Comparison of ENCODE assay signal across 23 cellular contexts in the genomic region with DNA sequence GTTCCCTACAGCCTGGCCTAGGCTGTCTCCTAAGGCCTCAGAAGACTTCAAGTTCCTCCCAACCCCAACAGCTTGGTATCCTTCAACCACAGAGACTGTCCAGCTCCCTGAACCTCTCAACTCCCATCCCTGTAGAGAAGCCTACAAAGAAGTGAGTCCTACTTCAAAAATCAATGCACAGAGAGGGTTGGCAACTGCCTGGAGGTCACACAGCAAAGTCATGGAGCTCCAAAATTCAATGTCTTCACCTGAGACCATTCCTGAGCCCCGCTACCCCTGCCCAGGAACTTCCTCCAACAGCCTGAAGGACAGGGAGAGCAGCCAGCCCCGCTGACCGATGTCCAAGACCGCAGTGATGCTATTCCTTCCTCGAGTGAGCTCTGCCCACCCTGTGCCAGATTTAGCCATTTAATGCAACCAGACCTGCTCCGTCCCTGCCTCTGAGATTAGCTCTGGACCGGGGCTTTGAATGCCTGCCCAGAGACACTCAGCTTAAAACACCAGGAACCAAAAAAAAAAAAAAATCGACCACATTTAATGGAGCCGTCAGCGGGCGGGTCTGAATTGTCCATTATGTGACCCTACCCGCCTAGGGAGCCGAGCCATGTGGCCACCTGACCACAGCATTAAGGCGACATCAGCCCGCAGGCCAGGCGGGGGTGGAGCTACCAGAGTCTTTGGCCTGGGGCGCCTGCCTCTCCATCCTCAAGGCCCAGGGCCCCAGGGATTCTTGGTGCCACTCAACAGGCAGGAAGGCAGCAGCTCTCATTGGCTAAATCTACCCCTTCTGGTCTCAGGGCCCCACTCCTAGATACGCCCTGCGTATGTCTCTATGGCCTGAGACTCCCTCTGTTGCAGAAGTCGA.
A peak's percentile ranks its signal among the peaks of the same experiment; 100 is the strongest.
DNase-seq lines count a peak whose midpoint lies in the region; ATAC-seq and TF ChIP-seq lines count a peak whose summit lies in the region.
"Had no signal": no experiment of that assay in that cellular context is flagged by ENCODE, and none has a peak within 500 bp of the region (broad histone marks: within the 10 kb centered on the region; RNA-seq: fewer than 3 reads in every experiment).

No MANE protein-coding gene starts in this region.

- ATAC-seq in WTC11, result peak; percentile 67
- ATAC-seq: HCT116, SK-N-SH treated with all-trans-retinoic acid at 6 μM for 48 hours, T-cell had no signal

- no peak for DNase-seq in WTC11 (ENCODE audit: low spot score)
- peak; percentile 43 for DNase-seq in iPS-NIHi11 (ENCODE audit: low spot score)
- peak; percentile 42 for DNase-seq in retina
- DNase-seq in cortex of kidney (lab: John Stamatoyannopoulos, UW), result no peak
- no peak for DNase-seq in NCI-H748 treated with DMSO at 0.1 percent for 48 hours (lab: John Stamatoyannopoulos, UW)
- no peak for DNase-seq in HT-29 (ENCODE audit: low spot score)
- DNase-seq in cerebellar nuclear complex (lab: John Stamatoyannopoulos, UW), result no peak
- DNase-seq: EL, GF-D8, GM23248, KG1, NCI-H1092 treated with DMSO at 0.1 percent for 48 hours, NCI-H1436 treated with DMSO at 0.1 percent for 48 hours, NCI-H2029, NCI-H2227 treated with DMSO at 0.1 percent for 48 hours, NCI-H510A, SIG-M5, T-cell had no signal

- CTCF ChIA-PET in HEK293 (lab: Yijun Ruan, JAX), result interaction anchor here (0.6 to 1.4 kb wide), 3 partner anchors 15 to 139 kb away, joined by 3 to 4 read pairs (median 3); no protein-coding TSS in a partner anchor
- CTCF ChIA-PET in WTC11 (lab: Charles Lee), result interaction anchor here (0.7 to 2.0 kb wide), 6 partner anchors 40 to 234 kb away, joined by 3 to 7 read pairs (median 4); partner anchors contain the start of gene SYF2

- no peak overlapping the region for H3K4me3 ChIP-seq in HEK293 (ENCODE audit: low read depth, low read length)
- H3K4me3 ChIP-seq: BLaER1 treated with 17β-estradiol and CSF1 and Interleukin-3, amounts not matched to agents 10 nM and 100 nM; GM23248 had no signal

- no peaks in the 10 kb centered on the region for H3K36me3 Mint-ChIP-seq in WTC11
- H3K36me3 Mint-ChIP-seq: T-cell had no signal

- no peaks in the 10 kb centered on the region for H3K9me3 Mint-ChIP-seq in WTC11
- H3K9me3 Mint-ChIP-seq: T-cell had no signal

- H3K27ac Mint-ChIP-seq in WTC11, result no peak overlapping the region
- H3K27ac Mint-ChIP-seq: T-cell had no signal

- H3K4me3 Mint-ChIP-seq in WTC11, result no peak overlapping the region
- H3K4me3 Mint-ChIP-seq: T-cell had no signal

- TF ChIP-seq CTCF in HEK293 (tag by site-specific recombination; IDR thresholded peaks at IDR 0.05) (no peak), WTC11 (IDR thresholded peaks at IDR 0.05) (no peak)

- 0 out of 2 replicates have a peak, but pooled peaks cover 1% of the 10 kb centered on the region for H3K4me1 Mint-ChIP-seq in WTC11

- POLR2A ChIA-PET in HEK293 (lab: Yijun Ruan, JAX) (no interaction called here), WTC11 (lab: Charles Lee) (interaction anchor here (0.6 kb wide), 1 partner anchor 1035 kb away, joined by 3 read pairs; no protein-coding TSS in a partner anchor)

- no peak overlapping the region for H3K27ac ChIP-seq in HEK293 (ENCODE audit: extremely low read depth, low read depth, low read length)
- H3K27ac ChIP-seq: BLaER1 treated with 17β-estradiol and CSF1 and Interleukin-3, amounts not matched to agents 10 nM and 100 nM; GM23248; RWPE1 had no signal

- no peaks in the 10 kb centered on the region for H3K4me1 ChIP-seq in HEK293 (ENCODE audit: control insufficient read depth, insufficient read depth, low read length)

- no peaks in the 10 kb centered on the region for H3K9me3 ChIP-seq in HEK293 (ENCODE audit: control insufficient read depth, insufficient read depth, low read depth, low read length)

- no peaks in the 10 kb centered on the region for H3K36me3 ChIP-seq in HEK293 (ENCODE audit: control insufficient read depth in 2 of 2, insufficient read depth in 1 of 2, low read length in 2 of 2)
- H3K36me3 ChIP-seq: BLaER1 treated with 17β-estradiol and CSF1 and Interleukin-3, amounts not matched to agents 10 nM and 100 nM had no signal

- H3K27me3 Mint-ChIP-seq in WTC11 (ENCODE audit: low read depth), result peaks cover 8% of the 10 kb centered on the region
- H3K27me3 Mint-ChIP-seq: T-cell had no signal

TF ChIP-seq in HEK293, 187 proteins besides CTCF, POLR2A, EP300 and RAD21:
- peak; percentile 90 for TF ChIP-seq ZNF768 (tag by site-specific recombination; IDR thresholded peaks at IDR 0.05)
- no peak for TF ChIP-seq ZNF175 (tag by site-specific recombination; IDR thresholded peaks at IDR 0.05)

TF ChIP-seq in WTC11, 78 proteins besides CTCF, POLR2A, EP300 and RAD21 (continues in another document):
- TF ChIP-seq TEAD4 (CRISPR knock-in tag; IDR thresholded peaks at IDR 0.05) (no peak), AR (CRISPR knock-in tag; IDR thresholded peaks at IDR 0.05) (no peak), RORB (CRISPR knock-in tag; IDR thresholded peaks at IDR 0.05) (no peak), ZNF671 (CRISPR knock-in tag; IDR thresholded peaks at IDR 0.05) (no peak), GRHL2 (CRISPR knock-in tag; IDR thresholded peaks at IDR 0.05; ENCODE audit: insufficient replicate concordance, severe bottlenecking) (no peak), TCF7 (CRISPR knock-in tag; IDR thresholded peaks at IDR 0.05; ENCODE audit: low read depth) (no peak), CBFB (CRISPR knock-in tag; IDR thresholded peaks at IDR 0.05; ENCODE audit: low read depth) (no peak), NR1H2 (CRISPR knock-in tag; IDR thresholded peaks at IDR 0.05) (no peak), PREB (CRISPR knock-in tag; IDR thresholded peaks at IDR 0.05; ENCODE audit: borderline replicate concordance) (no peak), USF2 (CRISPR knock-in tag; IDR thresholded peaks at IDR 0.05) (no peak)
- TF ChIP-seq, protein P1, sequence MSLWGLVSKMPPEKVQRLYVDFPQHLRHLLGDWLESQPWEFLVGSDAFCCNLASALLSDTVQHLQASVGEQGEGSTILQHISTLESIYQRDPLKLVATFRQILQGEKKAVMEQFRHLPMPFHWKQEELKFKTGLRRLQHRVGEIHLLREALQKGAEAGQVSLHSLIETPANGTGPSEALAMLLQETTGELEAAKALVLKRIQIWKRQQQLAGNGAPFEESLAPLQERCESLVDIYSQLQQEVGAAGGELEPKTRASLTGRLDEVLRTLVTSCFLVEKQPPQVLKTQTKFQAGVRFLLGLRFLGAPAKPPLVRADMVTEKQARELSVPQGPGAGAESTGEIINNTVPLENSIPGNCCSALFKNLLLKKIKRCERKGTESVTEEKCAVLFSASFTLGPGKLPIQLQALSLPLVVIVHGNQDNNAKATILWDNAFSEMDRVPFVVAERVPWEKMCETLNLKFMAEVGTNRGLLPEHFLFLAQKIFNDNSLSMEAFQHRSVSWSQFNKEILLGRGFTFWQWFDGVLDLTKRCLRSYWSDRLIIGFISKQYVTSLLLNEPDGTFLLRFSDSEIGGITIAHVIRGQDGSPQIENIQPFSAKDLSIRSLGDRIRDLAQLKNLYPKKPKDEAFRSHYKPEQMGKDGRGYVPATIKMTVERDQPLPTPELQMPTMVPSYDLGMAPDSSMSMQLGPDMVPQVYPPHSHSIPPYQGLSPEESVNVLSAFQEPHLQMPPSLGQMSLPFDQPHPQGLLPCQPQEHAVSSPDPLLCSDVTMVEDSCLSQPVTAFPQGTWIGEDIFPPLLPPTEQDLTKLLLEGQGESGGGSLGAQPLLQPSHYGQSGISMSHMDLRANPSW (CRISPR knock-in tag; conservative IDR thresholded peaks at IDR 0.05; ENCODE audit: low read depth), result no peak

Comparison
In these comparisons a context has a peak if more than half of its experiments do, and no peak if none do; other contexts are left out.
1. DNase-seq: peak in iPS-NIHi11 (single experiment) and retina (single experiment); none in WTC11 (single experiment), cortex of kidney (single experiment), NCI-H748 treated with DMSO at 0.1 percent for 48 hours (single experiment), HT-29 (single experiment) and cerebellar nuclear complex (0 of 2).